1 cellular context compared by ENCODE assay signal in genomic region chr4:16250665-16251365, GRCh38.
A peak's percentile ranks its signal among the peaks of the same experiment; 100 is the strongest.
TF ChIP-seq lines count a peak whose summit lies in the region.

No MANE protein-coding gene starts in this region.

TF ChIP-seq in HepG2, 621 proteins besides CTCF, POLR2A, EP300 and RAD21 (continued from another document and continues in another):
- 0 out of 2 replicates have a peak, but pooled peaks have one; percentile 57 for TF ChIP-seq MIER3 (CRISPR knock-in tag; IDR thresholded peaks at IDR 0.05; ENCODE audit: borderline replicate concordance)
- TF ChIP-seq KDM3A (CRISPR knock-in tag; IDR thresholded peaks at IDR 0.05; ENCODE audit: low read depth): no peak
- no peak for TF ChIP-seq HNRNPH1 (optimal IDR thresholded peaks at IDR 0.05; ENCODE audit: low read depth, low read length)
- no peak for TF ChIP-seq CREBL2 (CRISPR knock-in tag; IDR thresholded peaks at IDR 0.05; ENCODE audit: borderline replicate concordance)
- no peak for TF ChIP-seq GTF2F1 (IDR thresholded peaks at IDR 0.05; ENCODE audit: low read length)
- TF ChIP-seq ARID3A (IDR thresholded peaks at IDR 0.05; ENCODE audit: low read depth, low read length): peak; percentile 87
- TF ChIP-seq ZNF296 (CRISPR knock-in tag; conservative IDR thresholded peaks at IDR 0.05): no peak
- TF ChIP-seq CBX2 (IDR thresholded peaks at IDR 0.05; ENCODE audit: low read depth, low read length): no peak
- TF ChIP-seq CBX2 (CRISPR knock-in tag; IDR thresholded peaks at IDR 0.05; ENCODE audit: low read depth): no peak
- TF ChIP-seq, protein P1, sequence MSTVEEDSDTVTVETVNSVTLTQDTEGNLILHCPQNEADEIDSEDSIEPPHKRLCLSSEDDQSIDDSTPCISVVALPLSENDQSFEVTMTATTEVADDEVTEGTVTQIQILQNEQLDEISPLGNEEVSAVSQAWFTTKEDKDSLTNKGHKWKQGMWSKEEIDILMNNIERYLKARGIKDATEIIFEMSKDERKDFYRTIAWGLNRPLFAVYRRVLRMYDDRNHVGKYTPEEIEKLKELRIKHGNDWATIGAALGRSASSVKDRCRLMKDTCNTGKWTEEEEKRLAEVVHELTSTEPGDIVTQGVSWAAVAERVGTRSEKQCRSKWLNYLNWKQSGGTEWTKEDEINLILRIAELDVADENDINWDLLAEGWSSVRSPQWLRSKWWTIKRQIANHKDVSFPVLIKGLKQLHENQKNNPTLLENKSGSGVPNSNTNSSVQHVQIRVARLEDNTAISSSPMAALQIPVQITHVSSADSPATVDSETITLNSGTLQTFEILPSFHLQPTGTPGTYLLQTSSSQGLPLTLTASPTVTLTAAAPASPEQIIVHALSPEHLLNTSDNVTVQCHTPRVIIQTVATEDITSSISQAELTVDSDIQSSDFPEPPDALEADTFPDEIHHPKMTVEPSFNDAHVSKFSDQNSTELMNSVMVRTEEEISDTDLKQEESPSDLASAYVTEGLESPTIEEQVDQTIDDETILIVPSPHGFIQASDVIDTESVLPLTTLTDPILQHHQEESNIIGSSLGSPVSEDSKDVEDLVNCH (CRISPR knock-in tag; IDR thresholded peaks at IDR 0.05): no peak
- no peak for TF ChIP-seq ATF5 (CRISPR knock-in tag; IDR thresholded peaks at IDR 0.05; ENCODE audit: low read depth)
- TF ChIP-seq, protein P2, sequence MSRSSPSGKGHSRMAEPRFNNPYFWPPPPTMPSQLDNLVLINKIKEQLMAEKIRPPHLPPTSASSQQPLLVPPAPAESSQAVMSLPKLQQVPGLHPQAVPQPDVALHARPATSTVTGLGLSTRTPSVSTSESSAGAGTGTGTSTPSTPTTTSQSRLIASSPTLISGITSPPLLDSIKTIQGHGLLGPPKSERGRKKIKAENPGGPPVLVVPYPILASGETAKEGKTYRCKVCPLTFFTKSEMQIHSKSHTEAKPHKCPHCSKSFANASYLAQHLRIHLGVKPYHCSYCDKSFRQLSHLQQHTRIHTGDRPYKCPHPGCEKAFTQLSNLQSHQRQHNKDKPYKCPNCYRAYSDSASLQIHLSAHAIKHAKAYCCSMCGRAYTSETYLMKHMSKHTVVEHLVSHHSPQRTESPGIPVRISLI (CRISPR knock-in tag; IDR thresholded peaks at IDR 0.05; ENCODE audit: borderline replicate concordance): no peak
- TF ChIP-seq ZNF747 (CRISPR knock-in tag; IDR thresholded peaks at IDR 0.05; ENCODE audit: borderline replicate concordance): no peak
- no peak for TF ChIP-seq ZNF557 (CRISPR knock-in tag; IDR thresholded peaks at IDR 0.05)
- TF ChIP-seq ESRRA (CRISPR knock-in tag; IDR thresholded peaks at IDR 0.05; ENCODE audit: low read depth): peak; percentile 96
- no peak for TF ChIP-seq SALL2 (CRISPR knock-in tag; IDR thresholded peaks at IDR 0.05)
- peak; percentile 41; the same call in 1 of the 2 replicates for TF ChIP-seq ELF3 (CRISPR knock-in tag; IDR thresholded peaks at IDR 0.05)
- TF ChIP-seq PLSCR1 (CRISPR knock-in tag; IDR thresholded peaks at IDR 0.05; ENCODE audit: borderline replicate concordance): no peak
- TF ChIP-seq, protein P3, sequence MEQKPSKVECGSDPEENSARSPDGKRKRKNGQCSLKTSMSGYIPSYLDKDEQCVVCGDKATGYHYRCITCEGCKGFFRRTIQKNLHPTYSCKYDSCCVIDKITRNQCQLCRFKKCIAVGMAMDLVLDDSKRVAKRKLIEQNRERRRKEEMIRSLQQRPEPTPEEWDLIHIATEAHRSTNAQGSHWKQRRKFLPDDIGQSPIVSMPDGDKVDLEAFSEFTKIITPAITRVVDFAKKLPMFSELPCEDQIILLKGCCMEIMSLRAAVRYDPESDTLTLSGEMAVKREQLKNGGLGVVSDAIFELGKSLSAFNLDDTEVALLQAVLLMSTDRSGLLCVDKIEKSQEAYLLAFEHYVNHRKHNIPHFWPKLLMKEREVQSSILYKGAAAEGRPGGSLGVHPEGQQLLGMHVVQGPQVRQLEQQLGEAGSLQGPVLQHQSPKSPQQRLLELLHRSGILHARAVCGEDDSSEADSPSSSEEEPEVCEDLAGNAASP (CRISPR knock-in tag; IDR thresholded peaks at IDR 0.05; ENCODE audit: borderline replicate concordance): peak; percentile 31; the same call in 1 of the 2 replicates
- 0 out of 2 replicates have a peak, but pooled peaks have one; percentile 28 for TF ChIP-seq USF2 (IDR thresholded peaks at IDR 0.05; ENCODE audit: low read depth, low read length)
- TF ChIP-seq USF2 (CRISPR knock-in tag; IDR thresholded peaks at IDR 0.05; ENCODE audit: borderline replicate concordance): no peak
- no peak for TF ChIP-seq MZF1 (CRISPR knock-in tag; IDR thresholded peaks at IDR 0.05; ENCODE audit: borderline replicate concordance)
- TF ChIP-seq ZNF7 (CRISPR knock-in tag; IDR thresholded peaks at IDR 0.05): peak; percentile 73
- 0 out of 2 replicates have a peak, but pooled peaks have one; percentile 27 for TF ChIP-seq ZNF614 (CRISPR knock-in tag; IDR thresholded peaks at IDR 0.05; ENCODE audit: borderline replicate concordance)
- TF ChIP-seq ETS1 (CRISPR knock-in tag; IDR thresholded peaks at IDR 0.05): no peak
- TF ChIP-seq ATF7 (IDR thresholded peaks at IDR 0.05): no peak
- TF ChIP-seq ATF7 (CRISPR knock-in tag; IDR thresholded peaks at IDR 0.05): no peak
- peak; percentile 78; the same call in 1 of the 2 replicates for TF ChIP-seq NCOR1 (IDR thresholded peaks at IDR 0.05; ENCODE audit: borderline replicate concordance, low read length)
- TF ChIP-seq ZNF839 (CRISPR knock-in tag; IDR thresholded peaks at IDR 0.05; ENCODE audit: borderline replicate concordance): no peak
- TF ChIP-seq ZZZ3 (CRISPR knock-in tag; IDR thresholded peaks at IDR 0.05; ENCODE audit: borderline replicate concordance): no peak
- peak; percentile 26; the same call in 1 of the 2 replicates for TF ChIP-seq HDAC2 (CRISPR knock-in tag; IDR thresholded peaks at IDR 0.05)
- TF ChIP-seq KLF13 (CRISPR knock-in tag; IDR thresholded peaks at IDR 0.05): no peak
- TF ChIP-seq SP5 (CRISPR knock-in tag; IDR thresholded peaks at IDR 0.05; ENCODE audit: borderline replicate concordance, low read depth): no peak
- peak; percentile 57 for TF ChIP-seq RFX1 (IDR thresholded peaks at IDR 0.05)
- TF ChIP-seq, protein P4, sequence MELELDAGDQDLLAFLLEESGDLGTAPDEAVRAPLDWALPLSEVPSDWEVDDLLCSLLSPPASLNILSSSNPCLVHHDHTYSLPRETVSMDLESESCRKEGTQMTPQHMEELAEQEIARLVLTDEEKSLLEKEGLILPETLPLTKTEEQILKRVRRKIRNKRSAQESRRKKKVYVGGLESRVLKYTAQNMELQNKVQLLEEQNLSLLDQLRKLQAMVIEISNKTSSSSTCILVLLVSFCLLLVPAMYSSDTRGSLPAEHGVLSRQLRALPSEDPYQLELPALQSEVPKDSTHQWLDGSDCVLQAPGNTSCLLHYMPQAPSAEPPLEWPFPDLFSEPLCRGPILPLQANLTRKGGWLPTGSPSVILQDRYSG (CRISPR knock-in tag; IDR thresholded peaks at IDR 0.05): no peak
- no peak for TF ChIP-seq HINFP (CRISPR knock-in tag; IDR thresholded peaks at IDR 0.05; ENCODE audit: low read depth)
- TF ChIP-seq MEF2D (CRISPR knock-in tag; IDR thresholded peaks at IDR 0.05): no peak
- no peak; the same call in 1 of the 2 replicates for TF ChIP-seq FOXO1 (CRISPR knock-in tag; IDR thresholded peaks at IDR 0.05)
- no peak for TF ChIP-seq NR3C1 (CRISPR knock-in tag; IDR thresholded peaks at IDR 0.05)
- no peak for TF ChIP-seq ZSCAN25 (CRISPR knock-in tag; IDR thresholded peaks at IDR 0.05)
- TF ChIP-seq, protein P5, sequence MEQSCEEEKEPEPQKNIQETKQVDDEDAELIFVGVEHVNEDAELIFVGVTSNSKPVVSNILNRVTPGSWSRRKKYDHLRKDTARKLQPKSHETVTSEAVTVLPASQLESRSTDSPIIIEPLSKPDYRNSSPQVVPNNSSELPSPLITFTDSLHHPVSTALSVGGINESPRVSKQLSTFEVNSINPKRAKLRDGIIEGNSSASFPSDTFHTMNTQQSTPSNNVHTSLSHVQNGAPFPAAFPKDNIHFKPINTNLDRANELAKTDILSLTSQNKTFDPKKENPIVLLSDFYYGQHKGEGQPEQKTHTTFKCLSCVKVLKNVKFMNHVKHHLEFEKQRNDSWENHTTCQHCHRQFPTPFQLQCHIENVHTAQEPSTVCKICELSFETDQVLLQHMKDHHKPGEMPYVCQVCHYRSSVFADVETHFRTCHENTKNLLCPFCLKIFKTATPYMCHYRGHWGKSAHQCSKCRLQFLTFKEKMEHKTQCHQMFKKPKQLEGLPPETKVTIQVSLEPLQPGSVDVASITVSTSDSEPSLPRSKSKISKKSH (CRISPR knock-in tag; IDR thresholded peaks at IDR 0.05; ENCODE audit: borderline replicate concordance): no peak
- TF ChIP-seq HNF4A (CRISPR knock-in tag; IDR thresholded peaks at IDR 0.05): peak; percentile 78
